In genomic region chr11:69249641-69250502, GRCh38 we compare ENCODE assay signal across 19 cellular contexts. TPM values are rescaled to one million over a fixed set of nuclear protein-coding genes. Genes with fewer than 3 reads are reported as not detected.
DNase-seq lines count a peak whose midpoint lies in the region; ATAC-seq, FAIRE-seq and TF ChIP-seq lines count a peak whose summit lies in the region.
"Had no signal": no experiment of that assay in that cellular context is flagged by ENCODE, and none has a peak within 500 bp of the region (broad histone marks: within the 10 kb centered on the region; RNA-seq: fewer than 3 reads in every experiment).

No MANE protein-coding gene starts in this region.

- H3K9me1 ChIP-seq in K562 (ENCODE audit: control insufficient read depth, insufficient read depth, low read length), result no peaks in the 10 kb centered on the region

- in situ Hi-C loops in K562 (cut with MboI), result no loop called here

- H4K20me1 ChIP-seq in K562 (replicated peaks; ENCODE audit: control insufficient read depth, insufficient read depth, low read length), result no peaks in the 10 kb centered on the region

- no peak overlapping the region for H3K27ac Mint-ChIP-seq in T-helper 17 cell
- H3K27ac Mint-ChIP-seq in activated CD4-positive, alpha-beta T cell treated with anti-CD3 and anti-CD28 coated beads, Interleukin-2, amount 10 ng/mL, durations not matched to agents 24 days and 14 days, result no peak overlapping the region

- peaks cover 15% of the 10 kb centered on the region for H3K9me3 Mint-ChIP-seq in activated CD4-positive, alpha-beta T cell treated with anti-CD3 and anti-CD28 coated beads, Interleukin-2, amount 10 ng/mL, durations not matched to agents 24 days and 14 days

- WGBS in K562 (ENCODE audit: insufficient coverage, low coverage, missing lambda C conversion rate), result 5% methylated on average over 27 of the region's 28 CpGs
- WGBS in testis, 2 donors, result 75 to 86% methylated on average over 24 to 28 of the region's 28 CpGs

- H3K4me3 Mint-ChIP-seq in T-helper 17 cell, result no peak overlapping the region
- H3K4me3 Mint-ChIP-seq in activated CD4-positive, alpha-beta T cell treated with anti-CD3 and anti-CD28 coated beads, Interleukin-2, amount 10 ng/mL, durations not matched to agents 24 days and 14 days, result no peak overlapping the region

- no peak for TF ChIP-seq CTCF in K562 (IDR thresholded peaks at IDR 0.05 in 2 of 3, conservative IDR thresholded peaks at IDR 0.05 in 1 of 3; ENCODE audit: insufficient read depth in 2 of 3, low read depth in 1 of 3, low read length in 3 of 3)
- no peak for TF ChIP-seq CTCF in testis (IDR thresholded peaks at IDR 0.05)

- no peaks in the 10 kb centered on the region for H3K4me1 Mint-ChIP-seq in T-helper 17 cell
- no peaks in the 10 kb centered on the region for H3K4me1 Mint-ChIP-seq in activated CD4-positive, alpha-beta T cell treated with anti-CD3 and anti-CD28 coated beads, Interleukin-2, amount 10 ng/mL, durations not matched to agents 24 days and 14 days

- H2AFZ ChIP-seq in K562 (ENCODE audit: low read depth, low read length), result no peak overlapping the region
- H2AFZ ChIP-seq: parathyroid adenoma had no signal

- POLR2A ChIA-PET in K562 (lab: Yijun Ruan, JAX), result no interaction called here

- TF ChIP-seq EP300 in K562 (IDR thresholded peaks at IDR 0.05; ENCODE audit: low read length), result no peak

- TF ChIP-seq POLR2A in K562 (conservative IDR thresholded peaks at IDR 0.05), result no peak
- TF ChIP-seq POLR2A in testis (IDR thresholded peaks at IDR 0.05), result no peak

- CTCF ChIA-PET in K562 (lab: Yijun Ruan, JAX; ENCODE audit: low intra/inter-chr PET ratio), result no interaction called here

- DNase-seq in Jurkat, Clone E6-1 (ENCODE audit: low read depth, low spot score), result peak; percentile 4
- DNase-seq in K562 (ENCODE audit: extremely low read depth in 1 of 4, low spot score in 3 of 4) (no peak), kidney tubule cell (ENCODE audit: low spot score) (peak; percentile 11), testis (peak; percentile 5), T-helper 17 cell (no peak), GDM1 (lab: John Stamatoyannopoulos, UW) (no peak)
- DNase-seq in activated CD4-positive, alpha-beta T cell treated with anti-CD3 and anti-CD28 coated beads, Interleukin-2, amount 10 ng/mL, durations not matched to agents 24 days and 14 days, result no peak
- DNase-seq: activated T-cell treated with anti-CD3 and anti-CD28 coated beads for 4 hours; left cardiac atrium; NCI-H1048; NCI-H524 treated with DMSO at 0.1 percent for 48 hours; stimulated activated CD4-positive, alpha-beta T cell treated with anti-CD3 and anti-CD28 coated beads, Interleukin-4, amount 100 ng/mL, for 24 hours had no signal

- H3K9ac ChIP-seq in K562 (ENCODE audit: insufficient read depth in 1 of 2, low read depth in 2 of 2, low read length in 2 of 2), result no peak overlapping the region
- H3K9ac ChIP-seq: parathyroid adenoma had no signal

- BruUV-seq in K562 (replicated peaks; lab: Mats Ljungman, UMichigan), result no TSS peak

- H3K27ac ChIP-seq in K562 (ENCODE audit: extremely low read depth, low read depth, low read length), result no peak overlapping the region
- H3K27ac ChIP-seq in testis, result no peak overlapping the region
- H3K27ac ChIP-seq: breast epithelium, HL-60, parathyroid adenoma, SJSA1, VCaP had no signal

- no peaks in the 10 kb centered on the region for H3K79me2 ChIP-seq in K562 (ENCODE audit: control insufficient read depth, insufficient read depth, low read length)
- H3K79me2 ChIP-seq: parathyroid adenoma had no signal

- intact Hi-C loops in K562 (cut with micrococcal nuclease) (no loop called here), testis (cut with DNase I; ENCODE audit: low total_unique reads) (no loop called here)
- intact Hi-C loops in activated CD4-positive, alpha-beta T cell treated with anti-CD3 and anti-CD28 coated beads, Interleukin-2, amount 10 ng/mL, durations not matched to agents 24 days and 14 days (cut with micrococcal nuclease), result no loop called here

- no peak overlapping the region for H3K4me2 ChIP-seq in K562 (ENCODE audit: insufficient read depth, low read length)

- H3K4me1 ChIP-seq in K562 (replicated peaks in 1 of 2; ENCODE audit: control insufficient read depth in 2 of 2, insufficient read depth in 2 of 2, low read length in 2 of 2) (peaks cover 0 to 6% of the 10 kb centered on the region in 2 experiments; a peak in 1 of 5 replicates), testis (no peaks in the 10 kb centered on the region)
- H3K4me1 ChIP-seq: breast epithelium, parathyroid adenoma, SJSA1 had no signal

- ATAC-seq in K562 (no peak), T-helper 17 cell (no peak)
- ATAC-seq: esophagus mucosa, left cardiac atrium had no signal

- H3K9me3 ChIP-seq in K562 (replicated peaks; ENCODE audit: control insufficient read depth, insufficient read depth, low read depth, low read length), result no peaks in the 10 kb centered on the region; the same call in none of the 2 replicates
- H3K9me3 ChIP-seq in testis, result no peaks in the 10 kb centered on the region
- no peaks in the 10 kb centered on the region for H3K9me3 ChIP-seq in T-helper 17 cell (ENCODE audit: control insufficient read depth, low read length, poor library complexity, severe bottlenecking)

- H3K4me3 ChIP-seq in Jurkat, Clone E6-1 (ENCODE audit: low read length), result no peak overlapping the region
- H3K4me3 ChIP-seq in K562 (no peak overlapping the region), testis (no peak overlapping the region)
- H3K4me3 ChIP-seq: breast epithelium, SJSA1 had no signal

- H3K27me3 ChIP-seq in K562 (ENCODE audit: control insufficient read depth in 2 of 2, insufficient read depth in 2 of 2, low read length in 2 of 2), result peaks cover 38 to 54% of the 10 kb centered on the region in 2 experiments
- H3K27me3 ChIP-seq in testis, result no peaks in the 10 kb centered on the region
- H3K27me3 ChIP-seq: breast epithelium, SJSA1 had no signal

- no peak for TF ChIP-seq RAD21 in K562 (CRISPR knock-in tag; conservative IDR thresholded peaks at IDR 0.05 in 1 of 2, IDR thresholded peaks at IDR 0.05 in 1 of 2)

- FAIRE-seq in K562 (lab: Jason Lieb, UNC), result peak; percentile 26
- FAIRE-seq: GM12891 had no signal

- peaks cover 34% of the 10 kb centered on the region for H3K27me3 Mint-ChIP-seq in T-helper 17 cell
- peaks cover 13% of the 10 kb centered on the region for H3K27me3 Mint-ChIP-seq in activated CD4-positive, alpha-beta T cell treated with anti-CD3 and anti-CD28 coated beads, Interleukin-2, amount 10 ng/mL, durations not matched to agents 24 days and 14 days

- peaks cover 3% of the 10 kb centered on the region for H3K36me3 Mint-ChIP-seq in T-helper 17 cell (ENCODE audit: low read depth)
- no peaks in the 10 kb centered on the region for H3K36me3 Mint-ChIP-seq in activated CD4-positive, alpha-beta T cell treated with anti-CD3 and anti-CD28 coated beads, Interleukin-2, amount 10 ng/mL, durations not matched to agents 24 days and 14 days (ENCODE audit: low read depth)

- no peaks in the 10 kb centered on the region for H3K36me3 ChIP-seq in K562 (ENCODE audit: control insufficient read depth, insufficient read depth, low read length)
- H3K36me3 ChIP-seq in testis (ENCODE audit: low read depth, missing control alignments), result no peaks in the 10 kb centered on the region
- H3K36me3 ChIP-seq: breast epithelium, SJSA1 had no signal

TF ChIP-seq in K562, 482 proteins besides CTCF, POLR2A, EP300 and RAD21 (continues in another document):
- TF ChIP-seq ZNF77 (CRISPR knock-in tag; IDR thresholded peaks at IDR 0.05), result no peak
- TF ChIP-seq ZNF780A (CRISPR knock-in tag; IDR thresholded peaks at IDR 0.05), result no peak
- no peak for TF ChIP-seq KDM2B (CRISPR knock-in tag; IDR thresholded peaks at IDR 0.05)
- no peak for TF ChIP-seq MBD1 (CRISPR knock-in tag; IDR thresholded peaks at IDR 0.05)
- no peak for TF ChIP-seq POLR2G (IDR thresholded peaks at IDR 0.05; ENCODE audit: low read depth, low read length)
- TF ChIP-seq CREBBP (IDR thresholded peaks at IDR 0.05; ENCODE audit: low read depth, low read length), result no peak
- no peak for TF ChIP-seq CBFA2T3 (IDR thresholded peaks at IDR 0.05)

RNA-seq across cellular contexts. Expression of gene MYEOV, which starts 44.1 kb away (rescaled TPM):
- not detected for polyA plus RNA-seq in Jurkat, Clone E6-1 (2012; ENCODE audit: insufficient read depth, insufficient read length)
- total RNA-seq in K562 (2011; cell fraction: chromatin; rRNA removed; ENCODE audit: low replicate concordance), result 153 and 334 TPM in 2 replicates
- 281 and 292 TPM in 2 replicates for total RNA-seq in K562 (2011; cell fraction: nucleolus; rRNA removed)
- total RNA-seq in K562 (2011; cell fraction: nucleoplasm; rRNA removed), result 180 and 211 TPM in 2 replicates
- total RNA-seq in K562 (2014; rRNA removed), result 29.5 and 33.6 TPM in 2 replicates
- total RNA-seq in K562 (2014; rRNA removed; fragmentation: Illumina TruSeq; extraction: Trizol), result 29.7 and 32.2 TPM in 2 replicates
- 26.1 and 28.1 TPM in 2 replicates for total RNA-seq in K562 (2015; rRNA removed; fragmentation: Illumina TruSeq; extraction: Trizol)
- total RNA-seq in K562 (2021), result 77.7 and 92.3 TPM in 2 replicates
- 133 TPM in 2 replicates for polyA plus RNA-seq in K562 (2011; rRNA removed)
- 96.6 and 154 TPM in 2 replicates for polyA plus RNA-seq in K562 (2011; cell fraction: cytosol; rRNA removed)
- polyA plus RNA-seq in K562 (2011; cell fraction: nucleus; rRNA removed), result 301 and 457 TPM in 2 replicates
- polyA plus RNA-seq in K562 (2012), result 69.0 and 89.1 TPM in 2 replicates
- polyA plus RNA-seq in K562 (2014; fragmentation: Illumina TruSeq; extraction: Trizol), result 68.2 and 86.9 TPM in 2 replicates
- 10 to 100 TPM; 10.2 to 11.5 TPM for polyA plus RNA-seq in K562 (2014; fragmentation: Nextera tagmentation; extraction: Ambion mirVana)
- 80.9 and 87.6 TPM in 2 replicates for polyA plus RNA-seq in K562 (2014; rRNA removed)
- polyA minus RNA-seq in K562 (2011; rRNA and poly(A)+ RNA removed), result 48.1 and 73.1 TPM in 2 replicates
- 38.3 and 45.9 TPM in 2 replicates for polyA minus RNA-seq in K562 (2011; cell fraction: cytosol; rRNA and poly(A)+ RNA removed)
- 87.9 and 158 TPM in 2 replicates for polyA minus RNA-seq in K562 (2011; cell fraction: nucleus; rRNA and poly(A)+ RNA removed)
- 1 to 10 TPM in 1 of 2 donors, under 1 TPM in 1; 0.43 to 1.1 TPM for total RNA-seq in testis
- polyA plus RNA-seq in testis (ENCODE audit: insufficient read depth, low read depth, low replicate concordance), result 1.1 TPM
- total RNA-seq in T-helper 17 cell, result 1 to 10 TPM in 1 of 2 donors, under 1 TPM in 1; 0.60 to 8.9 TPM
- 0.21 and 0.83 TPM in 2 replicates for total RNA-seq in activated CD4-positive, alpha-beta T cell treated with anti-CD3 and anti-CD28 coated beads, Interleukin-2, amount 10 ng/mL, durations not matched to agents 24 days and 14 days

Comparison
In these comparisons a context has a peak if more than half of its experiments do, and no peak if none do; other contexts are left out.
1. DNase-seq: peak in Jurkat, Clone E6-1 (single experiment), kidney tubule cell (single experiment) and testis (single experiment); none in K562 (0 of 4), T-helper 17 cell (0 of 3), GDM1 (single experiment) and activated CD4-positive, alpha-beta T cell treated with anti-CD3 and anti-CD28 coated beads, Interleukin-2, amount 10 ng/mL, durations not matched to agents 24 days and 14 days (single experiment).